Comparison of ENCODE assay signal across 21 cellular contexts in genomic region chr6:1473598-1473997, GRCh38.
"Had no signal": no experiment of that assay in that cellular context is flagged by ENCODE, and none has a peak within 500 bp of the region (broad histone marks: within the 10 kb centered on the region; RNA-seq: fewer than 3 reads in every experiment).

No MANE protein-coding gene starts in this region.

- H3K27ac ChIP-seq: dorsolateral prefrontal cortex, heart left ventricle, neutrophil, psoas muscle, sigmoid colon, skin epidermis, stomach, thoracic aorta, transverse colon had no signal

- H3K27me3 ChIP-seq: neutrophil, sigmoid colon, transverse colon had no signal

- H3K9me3 ChIP-seq: heart left ventricle, neutrophil, psoas muscle, sigmoid colon, stomach, thoracic aorta, transverse colon had no signal

- FAIRE-seq: frontal cortex, islet of Langerhans had no signal

- H3K4me3 ChIP-seq: dorsolateral prefrontal cortex, heart left ventricle, psoas muscle, sigmoid colon, skin epidermis, stomach, thoracic aorta, transverse colon had no signal

- DNase-seq: cortex of kidney; dorsolateral prefrontal cortex; effector CD8-positive, alpha-beta T cell; heart left ventricle; hypothalamus; kidney glomerular epithelial cell; naive thymus-derived CD4-positive, alpha-beta T cell; nephron progenitor cell; psoas muscle; retina; sigmoid colon; stimulated activated CD4-positive, alpha-beta T cell treated with anti-CD3 and anti-CD28 coated beads, Interleukin-12 subunit alpha, Interleukin-12 subunit beta, amount 100 ng/mL, for 4 hours; stimulated activated naive CD4-positive, alpha-beta T cell; stomach; substantia nigra; transverse colon had no signal

- ATAC-seq: heart left ventricle; naive thymus-derived CD4-positive, alpha-beta T cell; psoas muscle had no signal

- H3K4me1 ChIP-seq: psoas muscle, sigmoid colon, stomach, transverse colon had no signal

- H3K36me3 ChIP-seq: heart left ventricle, neutrophil, sigmoid colon, stomach, thoracic aorta, transverse colon had no signal
